10 cellular contexts compared by ENCODE assay signal in the genomic region with DNA sequence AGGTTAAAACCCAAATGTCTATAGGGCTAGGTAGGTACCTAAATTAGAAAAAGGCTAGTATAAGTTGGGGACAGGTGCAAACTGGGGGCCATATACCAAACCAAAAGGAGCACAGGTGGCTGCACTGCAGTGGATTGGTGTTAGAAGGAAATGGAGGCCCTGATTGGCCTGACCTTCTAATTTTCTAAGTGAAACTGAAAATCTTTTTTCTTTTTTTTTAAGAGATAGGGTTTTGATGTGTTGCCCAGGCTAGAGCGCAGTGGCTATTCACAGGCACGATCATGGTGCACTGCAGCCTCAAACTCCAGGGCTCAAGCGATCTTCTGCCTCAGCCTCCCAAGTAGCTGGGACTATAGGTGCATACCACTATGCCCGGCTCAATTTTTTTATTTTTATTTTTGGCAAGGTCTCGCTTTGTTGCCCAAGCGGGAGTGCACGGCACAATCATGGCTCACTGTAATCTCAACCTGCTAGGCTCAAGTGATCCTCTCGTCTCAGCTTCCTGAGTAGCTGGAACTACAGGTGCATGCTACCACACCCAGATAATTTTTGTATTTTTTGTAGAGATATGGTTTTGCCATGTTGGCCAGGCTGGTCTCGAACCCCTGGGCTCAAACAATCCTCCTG. TPM values are rescaled to one million over a fixed set of nuclear protein-coding genes. Genes with fewer than 3 reads are reported as not detected.
DNase-seq lines count a peak whose midpoint lies in the region; ATAC-seq, FAIRE-seq and TF ChIP-seq lines count a peak whose summit lies in the region.
"Had no signal": no experiment of that assay in that cellular context is flagged by ENCODE, and none has a peak within 500 bp of the region (broad histone marks: within the 10 kb centered on the region; RNA-seq: fewer than 3 reads in every experiment).

No MANE protein-coding gene starts in this region.

- H3K36me3 ChIP-seq in GM12878 (ENCODE audit: control insufficient read depth in 2 of 2, insufficient read depth in 2 of 2, low read length in 1 of 2): no peaks in the 10 kb centered on the region
- H3K36me3 ChIP-seq: SJSA1 had no signal

- POLR2A ChIA-PET in GM12878 (lab: Charles Lee): interaction anchor here (1.0 to 10.2 kb wide), 6 partner anchors 15 to 152 kb away, joined by 3 to 290 read pairs (median 5); a partner anchor contains a TSS

- no peak for TF ChIP-seq CTCF in GM12878 (IDR thresholded peaks at IDR 0.05 in 2 of 3, conservative IDR thresholded peaks at IDR 0.05 in 1 of 3; ENCODE audit: control insufficient read depth in 2 of 3, extremely low read depth in 1 of 3, insufficient read depth in 1 of 3, low read depth in 3 of 3, low read length in 3 of 3)
- no peak for TF ChIP-seq CTCF in coronary artery (IDR thresholded peaks at IDR 0.05)

- RAD21 ChIA-PET in GM12878 (lab: Charles Lee; ENCODE audit: unreplicated experiment): interaction anchor here (0.7 to 3.6 kb wide), 13 partner anchors 10 to 676 kb away, joined by 3 to 42 read pairs (median 12); a partner anchor contains a TSS

- FAIRE-seq in GM12892 (lab: Jason Lieb, UNC) (peak; percentile 88), GM12878 (lab: Jason Lieb, UNC) (no peak)

- TF ChIP-seq POLR2A in GM12892 (IDR thresholded peaks at IDR 0.05; ENCODE audit: low read depth, low read length): no peak
- TF ChIP-seq POLR2A in GM12878 (IDR thresholded peaks at IDR 0.05; ENCODE audit: low read depth, low read length): no peak; the same call in 1 of the 2 replicates

- H3K27ac ChIP-seq in GM12878 (ENCODE audit: control insufficient read depth, insufficient read depth): peak overlapping the region; percentile 59
- H3K27ac ChIP-seq in coronary artery: no peak overlapping the region
- H3K27ac ChIP-seq: SJSA1 had no signal

- in situ Hi-C loops in GM12878 (cut with MboI): no loop called here

- no peak for DNase-seq in GM12892 (ENCODE audit: insufficient read length)
- no peak for DNase-seq in GM12878 (ENCODE audit: low read depth, low spot score)
- DNase-seq in coronary artery (ENCODE audit: low spot score): no peak
- DNase-seq in NCI-H187 (lab: John Stamatoyannopoulos, UW): no peak
- no peak for DNase-seq in SIG-M5 treated with dmso at 0.1 percent for 504 hours (lab: John Stamatoyannopoulos, UW; ENCODE audit: unreplicated experiment)
- no peak for DNase-seq in UCSD-AML1 (lab: John Stamatoyannopoulos, UW; ENCODE audit: unreplicated experiment)
- DNase-seq: CD4-positive, alpha-beta memory T cell had no signal

- H3K9ac ChIP-seq in GM12878 (ENCODE audit: control insufficient read depth, insufficient read depth, low read length): peak overlapping the region; percentile 24; the same call in 1 of the 2 replicates

- no peaks in the 10 kb centered on the region for H3K27me3 ChIP-seq in GM12878 (replicated peaks in 1 of 2; ENCODE audit: control insufficient read depth in 2 of 2, insufficient read depth in 2 of 2, low read length in 1 of 2)

- peaks cover 37% of the 10 kb centered on the region for H3K4me1 ChIP-seq in GM12878 (ENCODE audit: control insufficient read depth, insufficient read depth, low read length)
- H3K4me1 ChIP-seq: SJSA1 had no signal

- no peaks in the 10 kb centered on the region for H3K9me3 ChIP-seq in GM12878 (replicated peaks; ENCODE audit: control insufficient read depth, insufficient read depth, low read length)
- H3K9me3 ChIP-seq: SJSA1 had no signal

- intact Hi-C loops in GM12878 (cut with micrococcal nuclease; ENCODE audit: unreplicated experiment): loop anchor here (1.0 kb wide), 1 partner anchor 9 kb away; a partner anchor contains a TSS

- H3K4me3 ChIP-seq in GM12878 (peak overlapping the region; percentile 13; the same call in 1 of the 2 replicates), coronary artery (no peak overlapping the region)
- H3K4me3 ChIP-seq: SJSA1 had no signal

- H3K79me2 ChIP-seq in GM12878 (ENCODE audit: control insufficient read depth, insufficient read depth, low read length): no peaks in the 10 kb centered on the region; the same call in none of the 2 replicates

- peak overlapping the region; percentile 16; the same call in 1 of the 2 replicates for H2AFZ ChIP-seq in GM12878 (ENCODE audit: control insufficient read depth, low read depth, low read length)

- no TSS peak for BruUV-seq in GM12878 (replicated peaks; lab: Mats Ljungman, UMichigan)

- under 1% methylated on average over 9 of the region's 9 CpGs for WGBS in GM12878 (ENCODE audit: insufficient coverage, insufficient replicate concordance, low lambda C conversion rate, missing lambda C conversion rate)

- TF ChIP-seq RAD21 in GM12878 (IDR thresholded peaks at IDR 0.05; ENCODE audit: insufficient read depth, low read depth, low read length): no peak

- H4K20me1 ChIP-seq in GM12878 (ENCODE audit: control insufficient read depth, insufficient read depth): no peaks in the 10 kb centered on the region

- peak overlapping the region; percentile 87 for H3K4me2 ChIP-seq in GM12878 (ENCODE audit: control insufficient read depth, insufficient read depth)

- ATAC-seq in GM19452 (IDR thresholded peaks at IDR 0.05; ENCODE audit: unreplicated experiment) (peak; percentile 62), HG03045 (IDR thresholded peaks at IDR 0.05; ENCODE audit: unreplicated experiment) (peak; percentile 58), GM12878 (peak; percentile 72)

- SMC1A ChIA-PET in GM12878 (lab: Charles Lee; ENCODE audit: uncharacterized antibody, unreplicated experiment): interaction anchor here (0.9 to 11.1 kb wide), 10 partner anchors 14 to 110 kb away, joined by 3 to 325 read pairs (median 6); a partner anchor contains a TSS

- no peak for TF ChIP-seq EP300 in GM12878 (IDR thresholded peaks at IDR 0.05; ENCODE audit: borderline replicate concordance in 1 of 2, control insufficient read depth in 1 of 2, low read depth in 2 of 2, low read length in 2 of 2)

- CTCF ChIA-PET in GM12878 (lab: Yijun Ruan, JAX): interaction anchor here (0.8 to 9.9 kb wide), 14 partner anchors 8 to 113 kb away, joined by 3 to 293 read pairs (median 4); a partner anchor contains a TSS

TF ChIP-seq in GM12878, 131 proteins besides CTCF, POLR2A, EP300 and RAD21 (continues in another document):
- TF ChIP-seq TCF3 (IDR thresholded peaks at IDR 0.05; ENCODE audit: borderline replicate concordance, insufficient read depth, low read depth, low read length) (peak; percentile 88; the same call in 1 of the 2 replicates), GATAD2B (conservative IDR thresholded peaks at IDR 0.05; ENCODE audit: low read depth) (no peak), HDAC6 (IDR thresholded peaks at IDR 0.05; ENCODE audit: unreplicated experiment) (no peak), ZNF384 (IDR thresholded peaks at IDR 0.05; ENCODE audit: borderline replicate concordance, low read depth, low read length) (peak; percentile 84), POU2F2 (IDR thresholded peaks at IDR 0.05; ENCODE audit: borderline replicate concordance, low read depth, low read length) (0 out of 3 replicates have a peak, but pooled peaks have one; percentile 9), MTA2 (IDR thresholded peaks at IDR 0.05; ENCODE audit: low read depth) (no peak), TCF12 (IDR thresholded peaks at IDR 0.05; ENCODE audit: low read depth, low read length) (peak; percentile 65; the same call in 1 of the 2 replicates), NBN (IDR thresholded peaks at IDR 0.05) (0 out of 2 replicates have a peak, but pooled peaks have one; percentile 27), STAT3 (IDR thresholded peaks at IDR 0.05; ENCODE audit: low read depth, low read length) (no peak)

RNA-seq across cellular contexts. Expression of a gene that starts 9.8 kb away (rescaled TPM):
- 41.2 TPM for polyA plus RNA-seq in GM12892 (2012; ENCODE audit: missing spikeins)
- total RNA-seq in GM12878 (2013; cell fraction: nucleolus; rRNA removed): 69.3 and 77.6 TPM in 2 replicates
- 91.1 and 104 TPM in 2 replicates for total RNA-seq in GM12878 (2014; rRNA removed)
- total RNA-seq in GM12878 (2014; rRNA removed; fragmentation: Illumina TruSeq; extraction: Trizol): 78.8 and 80.3 TPM in 2 replicates
- total RNA-seq in GM12878 (2021): 77.3 and 80.8 TPM in 2 replicates
- 37.5 TPM for polyA plus RNA-seq in GM12878 (2011; ENCODE audit: low read depth)
- 36.7 and 42.3 TPM in 2 replicates for polyA plus RNA-seq in GM12878 (2011; rRNA removed)
- polyA plus RNA-seq in GM12878 (2011; cell fraction: cytosol; rRNA removed): 56.7 and 66.0 TPM in 2 replicates
- polyA plus RNA-seq in GM12878 (2011; cell fraction: nucleus; rRNA removed): 16.1 and 18.3 TPM in 2 replicates
- 46.8 and 47.5 TPM in 2 replicates for polyA plus RNA-seq in GM12878 (2012)
- polyA plus RNA-seq in GM12878 (2014; fragmentation: Illumina TruSeq; extraction: Trizol): 104 and 106 TPM in 2 replicates
- 10 to 100 TPM; 13.5 to 21.4 TPM for polyA plus RNA-seq in GM12878 (2014; fragmentation: Nextera tagmentation; extraction: Ambion mirVana)
- polyA plus RNA-seq in GM12878 (2014; rRNA removed): 89.6 and 102 TPM in 2 replicates
- 10 to 100 TPM; 55.7 to 59.8 TPM for polyA plus RNA-seq in GM12878 (2016; fragmentation: Nextera tagmentation; extraction: Ambion mirVana)
- polyA minus RNA-seq in GM12878 (2011; rRNA and poly(A)+ RNA removed): 32.8 and 41.3 TPM in 2 replicates
- polyA minus RNA-seq in GM12878 (2011; cell fraction: cytosol; rRNA and poly(A)+ RNA removed): 11.4 and 17.0 TPM in 2 replicates
- 11.6 and 16.5 TPM in 2 replicates for polyA minus RNA-seq in GM12878 (2011; cell fraction: nucleus; rRNA and poly(A)+ RNA removed)

RNA-seq across cellular contexts. Expression of a gene that starts 19.3 kb away (rescaled TPM):
- polyA plus RNA-seq in GM12892 (2012; ENCODE audit: missing spikeins): 71.5 TPM
- 150 and 162 TPM in 2 replicates for total RNA-seq in GM12878 (2013; cell fraction: nucleolus; rRNA removed)
- total RNA-seq in GM12878 (2014; rRNA removed) (102 and 109 TPM in 2 replicates), GM12878 (2014; rRNA removed; fragmentation: Illumina TruSeq; extraction: Trizol) (75.7 TPM in 2 replicates), GM12878 (2021) (95.1 and 95.6 TPM in 2 replicates)
- polyA plus RNA-seq in GM12878 (2011; ENCODE audit: low read depth): 46.2 TPM
- polyA plus RNA-seq in GM12878 (2011; rRNA removed) (85.4 and 106 TPM in 2 replicates), GM12878 (2014; fragmentation: Illumina TruSeq; extraction: Trizol) (74.4 and 83.9 TPM in 2 replicates), GM12878 (2014; fragmentation: Nextera tagmentation; extraction: Ambion mirVana) (10 to 100 TPM; 33.6 to 44.4 TPM), GM12878 (2014; rRNA removed) (62.0 and 63.9 TPM in 2 replicates), GM12878 (2016; fragmentation: Nextera tagmentation; extraction: Ambion mirVana) (10 to 100 TPM; 44.0 to 44.4 TPM)
- polyA plus RNA-seq in GM12878 (2011; cell fraction: cytosol; rRNA removed): 81.7 and 107 TPM in 2 replicates
- 27.6 and 30.7 TPM in 2 replicates for polyA plus RNA-seq in GM12878 (2011; cell fraction: nucleus; rRNA removed)
- 61.7 and 69.7 TPM in 2 replicates for polyA plus RNA-seq in GM12878 (2012)
- polyA minus RNA-seq in GM12878 (2011; rRNA and poly(A)+ RNA removed): 109 and 137 TPM in 2 replicates
- polyA minus RNA-seq in GM12878 (2011; cell fraction: cytosol; rRNA and poly(A)+ RNA removed): 43.7 and 54.0 TPM in 2 replicates
- 14.7 and 19.8 TPM in 2 replicates for polyA minus RNA-seq in GM12878 (2011; cell fraction: nucleus; rRNA and poly(A)+ RNA removed)
